ENCODE assay signal across 34 cellular contexts in genomic region chr17:65963179-65963578, GRCh38.
"Had no signal": no experiment of that assay in that cellular context is flagged by ENCODE, and none has a peak within 500 bp of the region (broad histone marks: within the 10 kb centered on the region; RNA-seq: fewer than 3 reads in every experiment).

No MANE protein-coding gene starts in this region.

- H3K27ac ChIP-seq: adrenal gland, brain microvascular endothelial cell, cardiac muscle cell, VCaP had no signal

- ATAC-seq: activated CD8-positive, alpha-beta T cell treated with anti-CD3 and anti-CD28 coated beads for 36 hours; activated naive CD4-positive, alpha-beta T cell treated with anti-CD3 and anti-CD28 coated beads, Interleukin-2, amount 50 U/mL, for 72 hours; activated T-cell treated with anti-CD3 and anti-CD28 coated beads, Interleukin-2, amount 50 U/mL, for 4 hours; activated T-cell treated with anti-CD3 and anti-CD28 coated beads, Interleukin-2, amount 50 U/mL, for 72 hours; activated T-helper 17 cell treated with anti-CD3 and anti-CD28 coated beads, Interleukin-2, amount 50 U/mL, for 72 hours had no signal

- H3K36me3 ChIP-seq: adrenal gland, brain microvascular endothelial cell, cardiac muscle cell had no signal

- FAIRE-seq: bronchial epithelial cell, TTC549 had no signal

- H3K4me1 ChIP-seq: adrenal gland had no signal

- DNase-seq: activated B cell treated with CpG ODN at 0.5 μM for 24 hours; activated CD4-positive, alpha-beta memory T cell treated with anti-CD3 and anti-CD28 coated beads for 36 hours; activated CD4-positive, alpha-beta T cell treated with anti-CD3 and anti-CD28 coated beads for 4 hours; activated CD4-positive, alpha-beta T cell treated with anti-CD3 and anti-CD28 coated beads, Interleukin-2, amount 10 ng/mL, durations not matched to agents 24 days and 14 days; activated CD4-positive, alpha-beta T cell treated with anti-CD3 and anti-CD28 coated beads, Interleukin-2, amount 50 U/mL, for 1 hour; activated CD4-positive, alpha-beta T cell treated with anti-CD3 and anti-CD28 coated beads, Interleukin-2, amount 50 U/mL, for 4 hours; activated CD4-positive, CD25-positive, alpha-beta regulatory T cell treated with anti-CD3 and anti-CD28 coated beads, Interleukin-2, amount 50 U/mL, for 72 hours; activated CD8-positive, alpha-beta memory T cell treated with anti-CD3 and anti-CD28 coated beads, Interleukin-2, amount 50 U/mL, for 4 hours; activated CD8-positive, alpha-beta T cell treated with anti-CD3 and anti-CD28 coated beads for 36 hours; activated effector memory CD4-positive, alpha-beta T cell treated with anti-CD3 and anti-CD28 coated beads, Interleukin-2, amount 50 U/mL, for 16 hours; activated gamma-delta T cell treated with Interleukin-2 at 50 U/mL for 16 hours; activated naive CD4-positive, alpha-beta T cell; activated naive CD4-positive, alpha-beta T cell treated with anti-CD3 and anti-CD28 coated beads for 36 hours; activated naive CD4-positive, alpha-beta T cell treated with anti-CD3 and anti-CD28 coated beads, Interleukin-2, amount 50 U/mL, for 16 hours; activated naive CD8-positive, alpha-beta T cell treated with anti-CD3 and anti-CD28 coated beads for 36 hours; activated T-cell treated with anti-CD3 and anti-CD28 coated beads for 4 hours; activated T-cell treated with anti-CD3 and anti-CD28 coated beads, Interleukin-2, amount 50 U/mL, for 1 hour; activated T-cell treated with anti-CD3 and anti-CD28 coated beads, Interleukin-2, amount 50 U/mL, for 4 hours; activated T-cell treated with anti-CD3 and anti-CD28 coated beads, Interleukin-2, amount 50 U/mL, for 72 hours; adrenal gland; amniotic stem cell; aorta; brain microvascular endothelial cell; caudate nucleus; cerebellar nuclear complex; T-helper 1 cell; T-helper 2 cell; T-helper 9 cell had no signal

- H3K4me3 ChIP-seq: adrenal gland, cardiac muscle cell had no signal

- H3K27me3 ChIP-seq: adrenal gland, brain microvascular endothelial cell, cardiac muscle cell had no signal

- H3K9me3 ChIP-seq: adrenal gland had no signal
